ENCODE assay signal across 8 cellular contexts in the genomic region with DNA sequence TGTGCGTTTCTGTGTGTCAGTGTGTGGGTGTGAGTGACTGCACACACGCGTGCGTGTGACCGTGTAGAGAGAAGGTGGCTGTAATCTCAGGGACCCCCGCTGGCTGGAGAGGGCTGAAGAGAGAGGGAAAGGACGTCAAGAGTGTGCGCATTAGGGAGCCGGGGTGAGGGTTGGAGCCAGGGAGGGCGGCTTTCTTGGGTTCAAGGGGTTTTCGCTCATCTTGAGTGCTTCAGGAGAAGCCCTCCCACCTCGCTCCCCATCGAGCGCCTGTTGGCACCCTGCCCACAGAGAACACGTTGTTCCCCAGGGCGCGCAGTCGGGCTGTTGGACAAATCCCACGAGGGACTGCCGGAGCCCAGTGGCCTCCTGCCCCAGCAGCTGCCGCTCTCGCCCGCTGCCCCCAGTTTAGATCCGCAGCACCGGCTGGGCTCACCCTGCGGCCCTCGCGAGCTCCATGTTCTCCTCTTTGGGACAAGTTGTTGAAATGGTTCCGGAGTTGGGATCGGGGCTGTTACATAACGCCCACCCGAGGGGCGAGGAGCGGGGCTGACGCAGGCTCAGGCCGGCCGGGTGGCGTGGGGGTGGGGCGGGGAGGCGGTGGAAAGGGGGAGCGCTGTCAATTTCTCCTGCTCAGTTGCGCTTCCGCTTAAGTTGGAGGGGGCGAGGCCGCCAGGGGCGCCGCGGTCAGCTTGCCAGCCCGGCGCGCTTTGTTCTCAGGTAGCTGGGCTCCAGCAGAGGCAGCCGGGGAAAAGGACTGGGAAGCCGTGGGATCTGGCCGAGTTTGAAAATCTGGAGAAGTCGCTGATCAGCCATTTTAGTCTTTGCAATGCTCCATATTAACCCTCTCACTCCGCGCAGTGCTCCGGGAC.
DNase-seq lines count a peak whose midpoint lies in the region; ATAC-seq and TF ChIP-seq lines count a peak whose summit lies in the region.

No MANE protein-coding gene starts in this region.

- no peak for ATAC-seq in HG03135 (IDR thresholded peaks at IDR 0.05; ENCODE audit: unreplicated experiment)

- DNase-seq in NCI-H1092 treated with DMSO at 0.1 percent for 48 hours (lab: John Stamatoyannopoulos, UW): peak; percentile 45
- peak in 1 of 2 donors; percentile 1 for DNase-seq in cardiac fibroblast (ENCODE audit: low read depth in 2 of 2)
- peak; percentile 51 for DNase-seq in medulla oblongata (ENCODE audit: extremely low spot score)
- DNase-seq in ACHN: no peak
- no peak for DNase-seq in AML-193 (lab: John Stamatoyannopoulos, UW)
- DNase-seq in NOMO-1 treated with dmso at 0.1 percent for 144 hours (lab: John Stamatoyannopoulos, UW; ENCODE audit: unreplicated experiment): no peak

- in situ Hi-C loops in ACHN (cut with HindIII; ENCODE audit: low pct_ligation_motif_present, low pct_unique_long_range_greater_than_20kb, low sequenced_read_pairs): no loop called here

- TF ChIP-seq CTCF in 22Rv1 (IDR thresholded peaks at IDR 0.05) (peak; percentile 6; the same call in 1 of the 2 replicates), cardiac fibroblast (IDR thresholded peaks at IDR 0.05; ENCODE audit: low read depth, low read length) (no peak)

- H3K4me3 ChIP-seq in cardiac fibroblast (replicated peaks in 1 of 2; ENCODE audit: low read depth in 2 of 2, low read length in 2 of 2): peak overlapping the region; percentile 37 to 38

- peak overlapping the region; percentile 72 for H3K27ac ChIP-seq in 22Rv1

Comparison
In these comparisons a context has a peak if more than half of its experiments do, and no peak if none do; other contexts are left out.
1. DNase-seq: peak in NCI-H1092 treated with DMSO at 0.1 percent for 48 hours (single experiment) and medulla oblongata (single experiment); none in ACHN (single experiment), AML-193 (0 of 2) and NOMO-1 treated with dmso at 0.1 percent for 144 hours (single experiment).